In genomic region chr4:88216395-88216794, GRCh38 we compare ENCODE assay signal across 14 cellular contexts.
"Had no signal": no experiment of that assay in that cellular context is flagged by ENCODE, and none has a peak within 500 bp of the region (broad histone marks: within the 10 kb centered on the region; RNA-seq: fewer than 3 reads in every experiment).

No MANE protein-coding gene starts in this region.

- H3K36me3 Mint-ChIP-seq: stimulated activated effector memory CD8-positive, alpha-beta T cell treated with anti-CD3 and anti-CD28 coated beads, Interleukin-12 subunit alpha, Interleukin-12 subunit beta, amount 100 ng/mL, for 72 hours had no signal

- H3K27me3 ChIP-seq: ascending aorta, gastrocnemius medialis, heart left ventricle, tibial artery had no signal

- H3K4me3 ChIP-seq: ascending aorta, gastrocnemius medialis, heart left ventricle, tibial artery had no signal

- FAIRE-seq: bronchial epithelial cell, TTC549 had no signal

- H3K9me3 Mint-ChIP-seq: activated T-helper 17 cell treated with anti-CD3 and anti-CD28 coated beads, Interleukin-2, amount 50 U/mL, for 72 hours had no signal

- H3K36me3 ChIP-seq: ascending aorta, gastrocnemius medialis, heart left ventricle, tibial artery had no signal

- H3K4me3 Mint-ChIP-seq: activated T-helper 17 cell treated with anti-CD3 and anti-CD28 coated beads, Interleukin-2, amount 50 U/mL, for 72 hours; naive thymus-derived CD4-positive, alpha-beta T cell; stimulated activated effector memory CD8-positive, alpha-beta T cell treated with anti-CD3 and anti-CD28 coated beads, Interleukin-12 subunit alpha, Interleukin-12 subunit beta, amount 100 ng/mL, for 72 hours had no signal

- DNase-seq: activated CD4-positive, alpha-beta T cell treated with anti-CD3 and anti-CD28 coated beads, Interleukin-2, amount 50 U/mL, for 1 hour; activated naive CD4-positive, alpha-beta T cell treated with Interleukin-2 at 50 U/mL for 16 hours; gastrocnemius medialis; heart left ventricle; left cardiac atrium; mammary epithelial cell; naive thymus-derived CD4-positive, alpha-beta T cell; tibial artery had no signal

- H3K4me1 ChIP-seq: parathyroid adenoma had no signal

- H3K27ac ChIP-seq: ascending aorta, gastrocnemius medialis, heart left ventricle, parathyroid adenoma, tibial artery had no signal

- H3K9me3 ChIP-seq: ascending aorta, gastrocnemius medialis, heart left ventricle, tibial artery had no signal

- H3K27ac Mint-ChIP-seq: activated T-helper 17 cell treated with anti-CD3 and anti-CD28 coated beads, Interleukin-2, amount 50 U/mL, for 72 hours; naive thymus-derived CD4-positive, alpha-beta T cell; stimulated activated effector memory CD8-positive, alpha-beta T cell treated with anti-CD3 and anti-CD28 coated beads, Interleukin-12 subunit alpha, Interleukin-12 subunit beta, amount 100 ng/mL, for 72 hours had no signal

- ATAC-seq: activated T-helper 17 cell treated with anti-CD3 and anti-CD28 coated beads, Interleukin-2, amount 50 U/mL, for 72 hours; gastrocnemius medialis; heart left ventricle; left cardiac atrium; naive thymus-derived CD4-positive, alpha-beta T cell; stimulated activated effector memory CD8-positive, alpha-beta T cell treated with anti-CD3 and anti-CD28 coated beads, Interleukin-12 subunit alpha, Interleukin-12 subunit beta, amount 100 ng/mL, for 72 hours had no signal
